ENCODE assay signal across 17 cellular contexts in the genomic region with DNA sequence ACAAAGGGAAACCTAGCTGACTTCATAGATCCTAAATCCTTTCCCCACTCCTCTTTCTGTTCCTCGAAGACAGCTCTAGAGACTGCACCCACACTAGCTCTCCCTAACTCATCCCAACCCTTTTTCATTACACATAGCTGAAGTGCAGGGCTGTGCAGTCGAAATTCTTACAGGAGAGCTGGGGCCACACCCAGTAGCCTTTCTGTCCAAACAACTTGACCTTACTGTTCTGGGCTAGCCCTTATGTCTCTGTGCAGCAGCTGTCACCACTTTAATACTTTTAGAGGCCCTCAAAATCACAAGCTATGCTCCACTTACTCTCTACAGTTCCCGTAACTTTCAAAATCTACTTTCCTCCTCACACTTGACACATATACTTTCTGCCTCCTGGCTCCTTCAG.
"Had no signal": no experiment of that assay in that cellular context is flagged by ENCODE, and none has a peak within 500 bp of the region (broad histone marks: within the 10 kb centered on the region; RNA-seq: fewer than 3 reads in every experiment).

No MANE protein-coding gene starts in this region.

- H3K27me3 ChIP-seq: SJSA1 had no signal

- H3K9me3 ChIP-seq: SJSA1 had no signal

- H3K36me3 ChIP-seq: SJSA1 had no signal

- H3K27ac ChIP-seq: KMS-11, SJSA1, SK-N-MC had no signal

- ATAC-seq: HepG2 had no signal

- H3K4me2 ChIP-seq: KMS-11 had no signal

- DNase-seq: IMR-90, Kasumi-1, MM.1S, NCI-H1092 treated with DMSO at 0.1 percent for 48 hours, NCI-H1436, NCI-H1930, NCI-H2081, NCI-H2107, NCI-H2227 treated with DMSO at 0.1 percent for 48 hours, NCI-H526, Right ventricle myocardium superior, RPMI8226, SIG-M5 had no signal

- H3K4me3 ChIP-seq: SJSA1, SK-N-MC had no signal

- H3K4me1 ChIP-seq: SJSA1 had no signal

- H3K9ac ChIP-seq: KMS-11 had no signal
